ENCODE assay signal across 34 cellular contexts in the genomic region with DNA sequence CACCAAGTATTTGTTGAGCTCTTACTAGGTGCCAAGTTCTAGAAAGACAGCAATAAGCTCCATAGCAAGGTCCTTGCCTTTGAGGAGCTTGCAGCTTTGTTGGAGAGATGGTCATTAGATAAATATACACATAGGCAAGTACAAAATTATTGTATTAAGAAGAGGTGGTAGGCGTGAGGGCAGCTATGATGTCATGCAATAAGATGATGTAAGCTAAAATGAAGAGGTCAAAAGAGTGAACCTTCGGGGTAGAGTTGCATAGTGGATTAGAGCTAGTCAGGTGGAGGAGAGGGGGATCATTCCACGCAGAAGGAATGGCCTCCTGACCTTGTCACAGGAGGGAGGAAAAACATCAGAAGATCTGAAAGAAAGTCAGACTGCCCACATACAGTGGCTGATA.
"Had no signal": no experiment of that assay in that cellular context is flagged by ENCODE, and none has a peak within 500 bp of the region (broad histone marks: within the 10 kb centered on the region; RNA-seq: fewer than 3 reads in every experiment).

No MANE protein-coding gene starts in this region.

- FAIRE-seq: astrocyte, bronchial epithelial cell had no signal

- H3K9me3 ChIP-seq: adrenal gland, ascending aorta, body of pancreas, breast epithelium had no signal

- H3K36me3 ChIP-seq: adrenal gland, ascending aorta, brain microvascular endothelial cell, breast epithelium, cardiac muscle cell had no signal

- DNase-seq: activated effector memory CD4-positive, alpha-beta T cell treated with anti-CD3 and anti-CD28 coated beads, Interleukin-2, amount 50 U/mL, for 16 hours; activated effector memory CD4-positive, alpha-beta T cell treated with Interleukin-2 at 50 U/mL for 16 hours; activated gamma-delta T cell; activated gamma-delta T cell treated with Interleukin-2 at 50 U/mL for 16 hours; activated naive CD4-positive, alpha-beta T cell; activated naive CD4-positive, alpha-beta T cell treated with anti-CD3 and anti-CD28 coated beads for 36 hours; activated naive CD4-positive, alpha-beta T cell treated with anti-CD3 and anti-CD28 coated beads, Interleukin-2, amount 10 ng/mL, durations not matched to agents 7 days and 5 days; activated naive CD4-positive, alpha-beta T cell treated with anti-CD3 and anti-CD28 coated beads, Interleukin-2, amount 50 U/mL, for 16 hours; activated naive CD4-positive, alpha-beta T cell treated with Interleukin-2 at 50 U/mL for 16 hours; activated naive CD8-positive, alpha-beta T cell treated with anti-CD3 and anti-CD28 coated beads for 36 hours; activated naive CD8-positive, alpha-beta T cell treated with anti-CD3 and anti-CD28 coated beads, Interleukin-2, amount 10 ng/mL, durations not matched to agents 7 days and 5 days; activated naive CD8-positive, alpha-beta T cell treated with anti-CD3 and anti-CD28 coated beads, Interleukin-2, amount 50 U/mL, for 24 hours; activated T-cell treated with anti-CD3 and anti-CD28 coated beads, Interleukin-2, amount 50 U/mL, for 1 hour; activated T-cell treated with anti-CD3 and anti-CD28 coated beads, Interleukin-2, amount 50 U/mL, for 24 hours; activated T-cell treated with anti-CD3 and anti-CD28 coated beads, Interleukin-2, amount 50 U/mL, for 4 hours; activated T-cell treated with anti-CD3 and anti-CD28 coated beads, Interleukin-2, amount 50 U/mL, for 48 hours; activated T-cell treated with anti-CD3 and anti-CD28 coated beads, Interleukin-2, amount 50 U/mL, for 72 hours; adrenal gland; amniotic stem cell; amygdala; anterior cingulate cortex; aorta; body of pancreas; brain microvascular endothelial cell; caudate nucleus; central memory CD4-positive, alpha-beta T cell; cerebellar nuclear complex had no signal

- H3K27me3 ChIP-seq: adrenal gland, ascending aorta, body of pancreas, brain microvascular endothelial cell, breast epithelium, cardiac muscle cell had no signal

- H3K4me3 ChIP-seq: adrenal gland, ascending aorta, body of pancreas, breast epithelium, cardiac muscle cell had no signal

- H3K27ac ChIP-seq: adrenal gland, ascending aorta, body of pancreas, brain microvascular endothelial cell, breast epithelium, cardiac muscle cell had no signal

- H3K4me1 ChIP-seq: adrenal gland, ascending aorta, body of pancreas, breast epithelium had no signal

- ATAC-seq: activated naive CD4-positive, alpha-beta T cell treated with anti-CD3 and anti-CD28 coated beads, Interleukin-2, amount 50 U/mL, for 72 hours; activated naive CD8-positive, alpha-beta T cell treated with anti-CD3 and anti-CD28 coated beads, Interleukin-2, amount 50 U/mL, for 24 hours; activated T-cell treated with anti-CD3 and anti-CD28 coated beads, Interleukin-2, amount 50 U/mL, for 4 hours; activated T-cell treated with anti-CD3 and anti-CD28 coated beads, Interleukin-2, amount 50 U/mL, for 72 hours; activated T-helper 17 cell treated with anti-CD3 and anti-CD28 coated beads, Interleukin-2, amount 50 U/mL, for 72 hours; body of pancreas had no signal
